In the genomic region with DNA sequence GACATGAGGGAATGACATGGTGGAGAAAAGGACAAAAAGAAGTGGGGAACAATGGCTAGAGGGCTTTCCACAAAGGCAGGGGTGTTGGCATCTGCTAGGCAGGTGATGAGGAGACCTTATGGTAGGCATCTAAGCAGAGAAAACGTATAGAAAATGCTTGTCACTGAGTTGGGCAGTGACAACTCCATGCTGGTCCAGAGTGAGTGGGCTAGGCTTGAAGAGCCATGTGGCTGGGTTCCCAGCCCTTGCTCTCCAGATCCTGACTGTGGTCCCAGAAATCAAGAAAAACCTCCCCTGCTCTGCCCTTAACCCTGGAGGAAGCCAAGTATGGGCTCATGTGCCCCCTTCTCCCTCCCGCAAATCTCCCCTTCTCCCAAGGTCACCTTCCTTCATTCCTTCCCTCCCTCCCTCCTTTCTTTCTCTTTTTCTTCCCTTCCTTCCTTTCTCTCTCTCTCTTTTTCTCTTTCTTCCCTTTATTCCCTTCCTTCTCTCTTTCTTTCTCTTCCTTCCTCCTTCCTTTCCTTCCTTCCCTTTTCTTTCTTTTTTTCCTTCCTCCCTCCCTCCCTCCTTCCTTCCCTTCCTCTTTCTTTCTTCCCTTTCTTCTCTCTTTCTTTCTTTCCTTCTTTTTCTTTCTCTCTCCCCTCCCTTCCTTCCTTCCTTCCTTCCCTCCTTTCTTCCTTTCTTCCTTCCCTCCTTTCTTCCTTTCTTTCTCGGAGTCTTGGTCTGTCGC, we compare ENCODE assay signal across 1 cellular context.
TF ChIP-seq lines count a peak whose summit lies in the region.

No MANE protein-coding gene starts in this region.

TF ChIP-seq in K562, 482 proteins besides CTCF, POLR2A, EP300 and RAD21 (continued from another document and continues in another):
- TF ChIP-seq, protein P1, sequence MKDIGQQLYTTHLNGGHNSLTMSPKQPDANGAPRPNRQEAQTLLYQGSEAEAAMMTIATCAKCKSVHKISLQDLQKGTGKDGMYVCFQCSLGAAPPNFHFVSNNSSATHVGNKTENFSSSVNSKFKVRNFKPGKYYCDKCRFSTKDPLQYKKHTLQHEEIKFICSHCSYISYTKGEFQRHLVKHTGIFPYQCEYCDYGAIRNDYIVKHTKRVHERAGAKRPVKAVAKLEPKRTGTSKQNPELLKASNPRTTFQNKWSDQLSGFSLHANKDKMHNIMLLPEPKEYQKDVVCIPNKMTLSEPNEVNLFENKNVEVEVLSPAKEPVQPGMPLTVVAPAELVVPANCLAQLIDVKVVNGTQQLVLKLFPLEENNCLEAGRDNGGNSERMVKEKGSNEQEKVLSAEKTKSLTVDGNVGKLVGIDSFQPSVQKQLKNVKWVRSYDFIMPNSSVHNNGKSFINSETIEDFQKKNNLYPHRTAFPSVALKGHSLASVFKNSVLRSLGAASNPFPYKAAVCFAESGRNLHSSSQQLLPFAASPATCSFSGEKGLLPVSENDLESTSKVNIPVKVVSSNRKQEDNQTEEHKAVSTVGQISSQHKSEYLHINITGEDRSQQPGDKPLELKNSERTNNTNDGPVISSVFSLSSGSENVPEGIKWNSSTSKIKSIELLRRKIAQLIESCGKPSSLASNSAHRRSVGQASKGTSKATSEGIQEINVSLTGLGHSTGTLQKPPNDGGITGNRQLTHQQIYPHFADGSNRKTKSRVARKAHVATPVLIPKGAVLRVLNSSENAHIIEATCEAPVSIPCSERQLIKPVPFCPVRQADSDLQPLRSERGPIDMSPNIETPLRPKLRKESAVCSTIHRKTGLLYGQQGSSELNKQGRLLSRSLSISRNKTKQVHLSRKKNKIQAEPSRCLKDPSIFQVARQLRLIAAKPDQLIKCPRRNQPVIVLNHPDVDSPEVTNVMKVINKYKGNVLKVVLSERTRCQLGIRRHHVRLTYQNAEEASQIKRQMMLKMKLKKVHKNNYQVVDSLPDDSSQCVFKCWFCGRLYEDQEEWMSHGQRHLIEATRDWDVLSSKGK (CRISPR knock-in tag; IDR thresholded peaks at IDR 0.05) = no peak
- TF ChIP-seq TCFL5 (CRISPR knock-in tag; conservative IDR thresholded peaks at IDR 0.05) = no peak
- TF ChIP-seq, protein P2, sequence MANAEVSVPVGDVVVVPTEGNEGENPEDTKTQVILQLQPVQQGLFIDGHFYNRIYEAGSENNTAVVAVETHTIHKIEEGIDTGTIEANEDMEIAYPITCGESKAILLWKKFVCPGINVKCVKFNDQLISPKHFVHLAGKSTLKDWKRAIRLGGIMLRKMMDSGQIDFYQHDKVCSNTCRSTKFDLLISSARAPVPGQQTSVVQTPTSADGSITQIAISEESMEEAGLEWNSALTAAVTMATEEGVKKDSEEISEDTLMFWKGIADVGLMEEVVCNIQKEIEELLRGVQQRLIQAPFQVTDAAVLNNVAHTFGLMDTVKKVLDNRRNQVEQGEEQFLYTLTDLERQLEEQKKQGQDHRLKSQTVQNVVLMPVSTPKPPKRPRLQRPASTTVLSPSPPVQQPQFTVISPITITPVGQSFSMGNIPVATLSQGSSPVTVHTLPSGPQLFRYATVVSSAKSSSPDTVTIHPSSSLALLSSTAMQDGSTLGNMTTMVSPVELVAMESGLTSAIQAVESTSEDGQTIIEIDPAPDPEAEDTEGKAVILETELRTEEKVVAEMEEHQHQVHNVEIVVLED (CRISPR knock-in tag; IDR thresholded peaks at IDR 0.05) = no peak
- no peak for TF ChIP-seq PHB (CRISPR knock-in tag; IDR thresholded peaks at IDR 0.05)
- TF ChIP-seq TRIM24 (IDR thresholded peaks at IDR 0.05) = peak; percentile 19 to 54; a peak in 3 of 4 replicates
- peak; percentile 86 for TF ChIP-seq MTA1 (IDR thresholded peaks at IDR 0.05; ENCODE audit: borderline replicate concordance)
- TF ChIP-seq ARID2 (IDR thresholded peaks at IDR 0.05) = 0 out of 2 replicates have a peak, but pooled peaks have one; percentile 47
- TF ChIP-seq, protein P3, sequence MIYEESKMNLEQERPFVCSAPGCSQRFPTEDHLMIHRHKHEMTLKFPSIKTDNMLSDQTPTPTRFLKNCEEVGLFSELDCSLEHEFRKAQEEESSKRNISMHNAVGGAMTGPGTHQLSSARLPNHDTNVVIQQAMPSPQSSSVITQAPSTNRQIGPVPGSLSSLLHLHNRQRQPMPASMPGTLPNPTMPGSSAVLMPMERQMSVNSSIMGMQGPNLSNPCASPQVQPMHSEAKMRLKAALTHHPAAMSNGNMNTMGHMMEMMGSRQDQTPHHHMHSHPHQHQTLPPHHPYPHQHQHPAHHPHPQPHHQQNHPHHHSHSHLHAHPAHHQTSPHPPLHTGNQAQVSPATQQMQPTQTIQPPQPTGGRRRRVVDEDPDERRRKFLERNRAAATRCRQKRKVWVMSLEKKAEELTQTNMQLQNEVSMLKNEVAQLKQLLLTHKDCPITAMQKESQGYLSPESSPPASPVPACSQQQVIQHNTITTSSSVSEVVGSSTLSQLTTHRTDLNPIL (CRISPR knock-in tag; IDR thresholded peaks at IDR 0.05) = no peak
- no peak for TF ChIP-seq LEF1 (IDR thresholded peaks at IDR 0.05)
- TF ChIP-seq, protein P4, sequence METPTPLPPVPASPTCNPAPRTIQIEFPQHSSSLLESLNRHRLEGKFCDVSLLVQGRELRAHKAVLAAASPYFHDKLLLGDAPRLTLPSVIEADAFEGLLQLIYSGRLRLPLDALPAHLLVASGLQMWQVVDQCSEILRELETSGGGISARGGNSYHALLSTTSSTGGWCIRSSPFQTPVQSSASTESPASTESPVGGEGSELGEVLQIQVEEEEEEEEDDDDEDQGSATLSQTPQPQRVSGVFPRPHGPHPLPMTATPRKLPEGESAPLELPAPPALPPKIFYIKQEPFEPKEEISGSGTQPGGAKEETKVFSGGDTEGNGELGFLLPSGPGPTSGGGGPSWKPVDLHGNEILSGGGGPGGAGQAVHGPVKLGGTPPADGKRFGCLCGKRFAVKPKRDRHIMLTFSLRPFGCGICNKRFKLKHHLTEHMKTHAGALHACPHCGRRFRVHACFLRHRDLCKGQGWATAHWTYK (CRISPR knock-in tag; IDR thresholded peaks at IDR 0.05) = no peak
- no peak for TF ChIP-seq CBX5 (IDR thresholded peaks at IDR 0.05; ENCODE audit: borderline replicate concordance, low read depth)
- TF ChIP-seq, protein P5, sequence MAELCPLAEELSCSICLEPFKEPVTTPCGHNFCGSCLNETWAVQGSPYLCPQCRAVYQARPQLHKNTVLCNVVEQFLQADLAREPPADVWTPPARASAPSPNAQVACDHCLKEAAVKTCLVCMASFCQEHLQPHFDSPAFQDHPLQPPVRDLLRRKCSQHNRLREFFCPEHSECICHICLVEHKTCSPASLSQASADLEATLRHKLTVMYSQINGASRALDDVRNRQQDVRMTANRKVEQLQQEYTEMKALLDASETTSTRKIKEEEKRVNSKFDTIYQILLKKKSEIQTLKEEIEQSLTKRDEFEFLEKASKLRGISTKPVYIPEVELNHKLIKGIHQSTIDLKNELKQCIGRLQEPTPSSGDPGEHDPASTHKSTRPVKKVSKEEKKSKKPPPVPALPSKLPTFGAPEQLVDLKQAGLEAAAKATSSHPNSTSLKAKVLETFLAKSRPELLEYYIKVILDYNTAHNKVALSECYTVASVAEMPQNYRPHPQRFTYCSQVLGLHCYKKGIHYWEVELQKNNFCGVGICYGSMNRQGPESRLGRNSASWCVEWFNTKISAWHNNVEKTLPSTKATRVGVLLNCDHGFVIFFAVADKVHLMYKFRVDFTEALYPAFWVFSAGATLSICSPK (IDR thresholded peaks at IDR 0.05; ENCODE audit: borderline replicate concordance) = peak; percentile 34; the same call in 1 of the 2 replicates
- TF ChIP-seq KHSRP (IDR thresholded peaks at IDR 0.05) = no peak
- no peak for TF ChIP-seq SREBF2 (CRISPR knock-in tag; IDR thresholded peaks at IDR 0.05)
- TF ChIP-seq, protein P6, sequence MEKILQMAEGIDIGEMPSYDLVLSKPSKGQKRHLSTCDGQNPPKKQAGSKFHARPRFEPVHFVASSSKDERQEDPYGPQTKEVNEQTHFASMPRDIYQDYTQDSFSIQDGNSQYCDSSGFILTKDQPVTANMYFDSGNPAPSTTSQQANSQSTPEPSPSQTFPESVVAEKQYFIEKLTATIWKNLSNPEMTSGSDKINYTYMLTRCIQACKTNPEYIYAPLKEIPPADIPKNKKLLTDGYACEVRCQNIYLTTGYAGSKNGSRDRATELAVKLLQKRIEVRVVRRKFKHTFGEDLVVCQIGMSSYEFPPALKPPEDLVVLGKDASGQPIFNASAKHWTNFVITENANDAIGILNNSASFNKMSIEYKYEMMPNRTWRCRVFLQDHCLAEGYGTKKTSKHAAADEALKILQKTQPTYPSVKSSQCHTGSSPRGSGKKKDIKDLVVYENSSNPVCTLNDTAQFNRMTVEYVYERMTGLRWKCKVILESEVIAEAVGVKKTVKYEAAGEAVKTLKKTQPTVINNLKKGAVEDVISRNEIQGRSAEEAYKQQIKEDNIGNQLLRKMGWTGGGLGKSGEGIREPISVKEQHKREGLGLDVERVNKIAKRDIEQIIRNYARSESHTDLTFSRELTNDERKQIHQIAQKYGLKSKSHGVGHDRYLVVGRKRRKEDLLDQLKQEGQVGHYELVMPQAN (IDR thresholded peaks at IDR 0.05; ENCODE audit: borderline replicate concordance) = 0 out of 2 replicates have a peak, but pooled peaks have one; percentile 19
- no peak for TF ChIP-seq ZNF143 (CRISPR knock-in tag; IDR thresholded peaks at IDR 0.05)
- TF ChIP-seq, protein P7, sequence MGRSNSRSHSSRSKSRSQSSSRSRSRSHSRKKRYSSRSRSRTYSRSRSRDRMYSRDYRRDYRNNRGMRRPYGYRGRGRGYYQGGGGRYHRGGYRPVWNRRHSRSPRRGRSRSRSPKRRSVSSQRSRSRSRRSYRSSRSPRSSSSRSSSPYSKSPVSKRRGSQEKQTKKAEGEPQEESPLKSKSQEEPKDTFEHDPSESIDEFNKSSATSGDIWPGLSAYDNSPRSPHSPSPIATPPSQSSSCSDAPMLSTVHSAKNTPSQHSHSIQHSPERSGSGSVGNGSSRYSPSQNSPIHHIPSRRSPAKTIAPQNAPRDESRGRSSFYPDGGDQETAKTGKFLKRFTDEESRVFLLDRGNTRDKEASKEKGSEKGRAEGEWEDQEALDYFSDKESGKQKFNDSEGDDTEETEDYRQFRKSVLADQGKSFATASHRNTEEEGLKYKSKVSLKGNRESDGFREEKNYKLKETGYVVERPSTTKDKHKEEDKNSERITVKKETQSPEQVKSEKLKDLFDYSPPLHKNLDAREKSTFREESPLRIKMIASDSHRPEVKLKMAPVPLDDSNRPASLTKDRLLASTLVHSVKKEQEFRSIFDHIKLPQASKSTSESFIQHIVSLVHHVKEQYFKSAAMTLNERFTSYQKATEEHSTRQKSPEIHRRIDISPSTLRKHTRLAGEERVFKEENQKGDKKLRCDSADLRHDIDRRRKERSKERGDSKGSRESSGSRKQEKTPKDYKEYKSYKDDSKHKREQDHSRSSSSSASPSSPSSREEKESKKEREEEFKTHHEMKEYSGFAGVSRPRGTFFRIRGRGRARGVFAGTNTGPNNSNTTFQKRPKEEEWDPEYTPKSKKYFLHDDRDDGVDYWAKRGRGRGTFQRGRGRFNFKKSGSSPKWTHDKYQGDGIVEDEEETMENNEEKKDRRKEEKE (IDR thresholded peaks at IDR 0.05; ENCODE audit: borderline replicate concordance in 1 of 2, control insufficient read depth in 1 of 2, low read depth in 2 of 2, low read length in 1 of 2) = peak in 1 of 2 experiments; percentile 49; a peak in 1 of 4 replicates
- 0 out of 2 replicates have a peak, but pooled peaks have one; percentile 23 for TF ChIP-seq ARID1B (IDR thresholded peaks at IDR 0.05)
- TF ChIP-seq GATAD2A (IDR thresholded peaks at IDR 0.05) = 0 out of 2 replicates have a peak, but pooled peaks have one; percentile 60
- TF ChIP-seq RBM22 (IDR thresholded peaks at IDR 0.05; ENCODE audit: low read depth, low read length, poor library complexity, severe bottlenecking) = no peak
- TF ChIP-seq, protein P8, sequence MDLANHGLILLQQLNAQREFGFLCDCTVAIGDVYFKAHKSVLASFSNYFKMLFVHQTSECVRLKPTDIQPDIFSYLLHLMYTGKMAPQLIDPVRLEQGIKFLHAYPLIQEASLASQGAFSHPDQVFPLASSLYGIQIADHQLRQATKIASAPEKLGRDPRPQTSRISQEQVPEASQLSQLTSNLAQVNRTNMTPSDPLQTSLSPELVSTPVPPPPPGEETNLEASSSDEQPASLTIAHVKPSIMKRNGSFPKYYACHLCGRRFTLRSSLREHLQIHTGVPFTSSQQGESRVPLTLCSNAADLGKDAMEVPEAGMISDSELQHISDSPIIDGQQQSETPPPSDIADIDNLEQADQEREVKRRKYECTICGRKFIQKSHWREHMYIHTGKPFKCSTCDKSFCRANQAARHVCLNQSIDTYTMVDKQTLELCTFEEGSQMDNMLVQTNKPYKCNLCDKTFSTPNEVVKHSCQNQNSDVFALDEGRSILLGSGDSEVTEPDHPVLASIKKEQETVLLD (IDR thresholded peaks at IDR 0.05) = peak; percentile 70; the same call in 1 of the 2 replicates
- TF ChIP-seq, protein P9, sequence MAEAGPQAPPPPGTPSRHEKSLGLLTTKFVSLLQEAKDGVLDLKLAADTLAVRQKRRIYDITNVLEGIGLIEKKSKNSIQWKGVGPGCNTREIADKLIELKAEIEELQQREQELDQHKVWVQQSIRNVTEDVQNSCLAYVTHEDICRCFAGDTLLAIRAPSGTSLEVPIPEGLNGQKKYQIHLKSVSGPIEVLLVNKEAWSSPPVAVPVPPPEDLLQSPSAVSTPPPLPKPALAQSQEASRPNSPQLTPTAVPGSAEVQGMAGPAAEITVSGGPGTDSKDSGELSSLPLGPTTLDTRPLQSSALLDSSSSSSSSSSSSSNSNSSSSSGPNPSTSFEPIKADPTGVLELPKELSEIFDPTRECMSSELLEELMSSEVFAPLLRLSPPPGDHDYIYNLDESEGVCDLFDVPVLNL (CRISPR knock-in tag; IDR thresholded peaks at IDR 0.05; ENCODE audit: low read depth) = no peak
- TF ChIP-seq, protein P10, sequence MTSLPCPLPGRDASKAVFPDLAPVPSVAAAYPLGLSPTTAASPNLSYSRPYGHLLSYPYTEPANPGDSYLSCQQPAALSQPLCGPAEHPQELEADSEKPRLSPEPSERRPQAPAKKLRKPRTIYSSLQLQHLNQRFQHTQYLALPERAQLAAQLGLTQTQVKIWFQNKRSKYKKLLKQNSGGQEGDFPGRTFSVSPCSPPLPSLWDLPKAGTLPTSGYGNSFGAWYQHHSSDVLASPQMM (CRISPR knock-in tag; IDR thresholded peaks at IDR 0.05) = no peak
- TF ChIP-seq, protein P11, sequence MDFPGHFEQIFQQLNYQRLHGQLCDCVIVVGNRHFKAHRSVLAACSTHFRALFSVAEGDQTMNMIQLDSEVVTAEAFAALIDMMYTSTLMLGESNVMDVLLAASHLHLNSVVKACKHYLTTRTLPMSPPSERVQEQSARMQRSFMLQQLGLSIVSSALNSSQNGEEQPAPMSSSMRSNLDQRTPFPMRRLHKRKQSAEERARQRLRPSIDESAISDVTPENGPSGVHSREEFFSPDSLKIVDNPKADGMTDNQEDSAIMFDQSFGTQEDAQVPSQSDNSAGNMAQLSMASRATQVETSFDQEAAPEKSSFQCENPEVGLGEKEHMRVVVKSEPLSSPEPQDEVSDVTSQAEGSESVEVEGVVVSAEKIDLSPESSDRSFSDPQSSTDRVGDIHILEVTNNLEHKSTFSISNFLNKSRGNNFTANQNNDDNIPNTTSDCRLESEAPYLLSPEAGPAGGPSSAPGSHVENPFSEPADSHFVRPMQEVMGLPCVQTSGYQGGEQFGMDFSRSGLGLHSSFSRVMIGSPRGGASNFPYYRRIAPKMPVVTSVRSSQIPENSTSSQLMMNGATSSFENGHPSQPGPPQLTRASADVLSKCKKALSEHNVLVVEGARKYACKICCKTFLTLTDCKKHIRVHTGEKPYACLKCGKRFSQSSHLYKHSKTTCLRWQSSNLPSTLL (IDR thresholded peaks at IDR 0.05) = 0 out of 2 replicates have a peak, but pooled peaks have one; percentile 41
- TF ChIP-seq MIER1 (IDR thresholded peaks at IDR 0.05; ENCODE audit: low read depth) = 0 out of 2 replicates have a peak, but pooled peaks have one; percentile 51
- TF ChIP-seq, protein P12, sequence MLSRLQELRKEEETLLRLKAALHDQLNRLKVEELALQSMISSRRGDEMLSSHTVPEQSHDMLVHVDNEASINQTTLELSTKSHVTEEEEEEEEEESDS (CRISPR knock-in tag; IDR thresholded peaks at IDR 0.05) = no peak
